1 cellular context compared by ENCODE assay signal in genomic region chr3:48662140-48662752, GRCh38.
TF ChIP-seq lines count a peak whose summit lies in the region.

No MANE protein-coding gene starts in this region.

TF ChIP-seq in SK-N-SH, 30 proteins besides CTCF, POLR2A, EP300 and RAD21 (continued from another document):
- TF ChIP-seq MAX (IDR thresholded peaks at IDR 0.05; ENCODE audit: low read depth) (no peak), REST (IDR thresholded peaks at IDR 0.05; ENCODE audit: low read depth, low read length) (no peak), ZBTB33 (IDR thresholded peaks at IDR 0.05; ENCODE audit: borderline replicate concordance, low read depth) (no peak), SIN3A (IDR thresholded peaks at IDR 0.05; ENCODE audit: borderline replicate concordance, low read depth, low read length) (no peak), YY1 (IDR thresholded peaks at IDR 0.05; ENCODE audit: low read depth) (no peak), NFIC (IDR thresholded peaks at IDR 0.05; ENCODE audit: borderline replicate concordance) (no peak), TCF12 (IDR thresholded peaks at IDR 0.05) (no peak), EZH2phosphoT487 (IDR thresholded peaks at IDR 0.05; ENCODE audit: borderline replicate concordance, low read depth) (no peak), FOXJ3 (CRISPR knock-in tag; IDR thresholded peaks at IDR 0.05) (no peak), RXRA (IDR thresholded peaks at IDR 0.05; ENCODE audit: borderline replicate concordance, low read depth) (no peak), CHD2 (IDR thresholded peaks at IDR 0.05; ENCODE audit: low read length, partially characterized antibody) (no peak), TAF1 (IDR thresholded peaks at IDR 0.05; ENCODE audit: borderline replicate concordance, low read depth, low read length) (no peak), MEF2A (IDR thresholded peaks at IDR 0.05; ENCODE audit: borderline replicate concordance, low read depth) (no peak), GABPA (IDR thresholded peaks at IDR 0.05; ENCODE audit: low read depth) (no peak)
- TF ChIP-seq, protein P1, sequence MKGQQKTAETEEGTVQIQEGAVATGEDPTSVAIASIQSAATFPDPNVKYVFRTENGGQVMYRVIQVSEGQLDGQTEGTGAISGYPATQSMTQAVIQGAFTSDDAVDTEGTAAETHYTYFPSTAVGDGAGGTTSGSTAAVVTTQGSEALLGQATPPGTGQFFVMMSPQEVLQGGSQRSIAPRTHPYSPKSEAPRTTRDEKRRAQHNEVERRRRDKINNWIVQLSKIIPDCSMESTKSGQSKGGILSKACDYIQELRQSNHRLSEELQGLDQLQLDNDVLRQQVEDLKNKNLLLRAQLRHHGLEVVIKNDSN (IDR thresholded peaks at IDR 0.05; ENCODE audit: borderline replicate concordance, low read depth): no peak
